Comparison of ENCODE assay signal across 14 cellular contexts in genomic region chr12:106224392-106224706, GRCh38. TPM values are rescaled to one million over a fixed set of nuclear protein-coding genes. Genes with fewer than 3 reads are reported as not detected.
DNase-seq lines count a peak whose midpoint lies in the region; ATAC-seq and TF ChIP-seq lines count a peak whose summit lies in the region.
"Had no signal": no experiment of that assay in that cellular context is flagged by ENCODE, and none has a peak within 500 bp of the region (broad histone marks: within the 10 kb centered on the region; RNA-seq: fewer than 3 reads in every experiment).

No MANE protein-coding gene starts in this region.

- TF ChIP-seq POLR2A in HCT116 (IDR thresholded peaks at IDR 0.05; ENCODE audit: borderline replicate concordance, extremely low read depth, insufficient read depth, insufficient read length) = no peak

- POLR2A ChIA-PET in HCT116 (lab: Charles Lee) = no interaction called here

- RAD21 ChIA-PET in HCT116 (lab: Charles Lee; ENCODE audit: low non-redundant PET in 1 of 2, low total read pairs in 2 of 2, uncharacterized antibody in 2 of 2, unreplicated experiment in 2 of 2) = interaction anchor here in 1 of 2 experiments (0.8 kb wide), 1 partner anchor 803 kb away, joined by 6 read pairs; no protein-coding TSS in a partner anchor

- no peak for TF ChIP-seq RAD21 in HCT116 (IDR thresholded peaks at IDR 0.05; ENCODE audit: low read depth)

- H3K79me2 ChIP-seq in HCT116 (ENCODE audit: insufficient read depth, low read length) = no peaks in the 10 kb centered on the region

- H3K27me3 ChIP-seq in HCT116 (ENCODE audit: insufficient read depth, low read length) (no peaks in the 10 kb centered on the region), RWPE2 (ENCODE audit: insufficient read depth, poor library complexity, severe bottlenecking) (no peaks in the 10 kb centered on the region), neutrophil (peaks cover 6% of the 10 kb centered on the region)
- H3K27me3 ChIP-seq: esophagus squamous epithelium, foreskin keratinocyte, Peyer's patch had no signal

- no peaks in the 10 kb centered on the region for H3K9me3 ChIP-seq in HCT116 (ENCODE audit: control insufficient read depth in 1 of 2, insufficient read depth in 1 of 2, low read depth in 1 of 2, low read length in 2 of 2)
- no peaks in the 10 kb centered on the region for H3K9me3 ChIP-seq in RWPE2 (ENCODE audit: severe bottlenecking)
- H3K9me3 ChIP-seq in neutrophil = no peaks in the 10 kb centered on the region
- H3K9me3 ChIP-seq: esophagus squamous epithelium, Peyer's patch had no signal

- H3K4me1 ChIP-seq in HCT116 (ENCODE audit: control insufficient read depth in 1 of 2, insufficient read depth in 2 of 2, low read length in 2 of 2) = no peaks in the 10 kb centered on the region
- peaks cover 14% of the 10 kb centered on the region for H3K4me1 ChIP-seq in RWPE2 (ENCODE audit: insufficient read depth, poor library complexity, severe bottlenecking)
- H3K4me1 ChIP-seq in neutrophil (ENCODE audit: control insufficient read depth in 1 of 2, insufficient read depth in 1 of 2, low read depth in 1 of 2, low read length in 1 of 2) = peaks cover 36 to 47% of the 10 kb centered on the region in 2 experiments
- H3K4me1 ChIP-seq: Peyer's patch had no signal

- H3K4me3 ChIP-seq in HCT116 (replicated peaks in 1 of 2; ENCODE audit: low read depth in 1 of 2, low read length in 2 of 2) (no peak overlapping the region), RWPE2 (ENCODE audit: severe bottlenecking) (no peak overlapping the region), neutrophil (ENCODE audit: low read depth in 1 of 2, low read length in 1 of 2) (no peak overlapping the region)
- H3K4me3 ChIP-seq: esophagus squamous epithelium, GM23248, Peyer's patch had no signal

- H4K20me1 ChIP-seq in HCT116 (ENCODE audit: insufficient read depth) = no peaks in the 10 kb centered on the region

- CTCF ChIA-PET in HCT116 (lab: Charles Lee) = interaction anchor here (0.6 to 1.3 kb wide), 12 partner anchors 9 to 806 kb away, joined by 3 to 15 read pairs (median 5); partner anchors contain the start of gene POLR3B

- H3K4me2 ChIP-seq in HCT116 (ENCODE audit: low read length) = no peak overlapping the region

- no peak for DNase-seq in HCT116 (ENCODE audit: low read depth, low spot score)
- DNase-seq in RWPE2 (ENCODE audit: low spot score) = no peak
- DNase-seq in DMS79 (lab: John Stamatoyannopoulos, UW) = no peak
- DNase-seq: esophagus squamous epithelium, SIG-M5 had no signal

- intact Hi-C loops in HCT116 (cut with micrococcal nuclease) = loop anchor here (1.0 to 10.0 kb wide), 2 partner anchors 620 to 804 kb away; no protein-coding TSS in a partner anchor

- ATAC-seq in HCT116 (no peak; the same call in 1 of the 2 replicates), RWPE2 (ENCODE audit: low read depth) (no peak), HG03025 (IDR thresholded peaks at IDR 0.05; ENCODE audit: low FRiP score, unreplicated experiment) (no peak), GM18520 (IDR thresholded peaks at IDR 0.05; ENCODE audit: unreplicated experiment) (no peak), GM19023 (IDR thresholded peaks at IDR 0.05; ENCODE audit: unreplicated experiment) (no peak)

- no peak overlapping the region for H3K27ac ChIP-seq in C4-2B
- no peak overlapping the region for H3K27ac ChIP-seq in HCT116 (ENCODE audit: low read depth, low read length)
- H3K27ac ChIP-seq in RWPE2 (ENCODE audit: poor library complexity, severe bottlenecking) = no peak overlapping the region
- H3K27ac ChIP-seq in neutrophil = peak overlapping the region; percentile 17
- H3K27ac ChIP-seq: esophagus squamous epithelium, foreskin keratinocyte, GM23248, HL-60, Peyer's patch had no signal

- H3K36me3 ChIP-seq in HCT116 (ENCODE audit: control insufficient read depth in 1 of 2, insufficient read depth in 2 of 2, low read length in 2 of 2) = no peaks in the 10 kb centered on the region
- no peaks in the 10 kb centered on the region for H3K36me3 ChIP-seq in RWPE2 (ENCODE audit: low read depth)
- H3K36me3 ChIP-seq in neutrophil = no peaks in the 10 kb centered on the region
- H3K36me3 ChIP-seq: esophagus squamous epithelium, Peyer's patch had no signal

- TF ChIP-seq CTCF in C4-2B (conservative IDR thresholded peaks at IDR 0.05) (peak; percentile 45), HCT116 (IDR thresholded peaks at IDR 0.05 in 2 of 3, conservative IDR thresholded peaks at IDR 0.05 in 1 of 3; ENCODE audit: borderline replicate concordance in 1 of 3, insufficient read depth in 1 of 3, low read depth in 2 of 3, low read length in 2 of 3) (no peak), RWPE2 (IDR thresholded peaks at IDR 0.05; ENCODE audit: poor library complexity, severe bottlenecking) (peak; percentile 74), neutrophil (IDR thresholded peaks at IDR 0.05) (no peak)

- H3K9me2 ChIP-seq in HCT116 (ENCODE audit: insufficient read depth) = no peaks in the 10 kb centered on the region; the same call in 1 of the 2 replicates

- H3K9ac ChIP-seq in HCT116 (ENCODE audit: low read length) = no peak overlapping the region
- H3K9ac ChIP-seq: GM23248 had no signal

- H2AFZ ChIP-seq in HCT116 (ENCODE audit: low read depth, low read length, poor library complexity, severe bottlenecking) = peak overlapping the region; percentile 13

- no TSS peak for BruUV-seq in HCT116 (replicated peaks; lab: Mats Ljungman, UMichigan)

TF ChIP-seq in HCT116, 20 proteins besides CTCF, POLR2A, EP300 and RAD21:
- TF ChIP-seq POLR2AphosphoS5 (IDR thresholded peaks at IDR 0.05; ENCODE audit: low read depth, low read length) = no peak
- TF ChIP-seq ATF3 (IDR thresholded peaks at IDR 0.05) = no peak
- no peak for TF ChIP-seq REST (IDR thresholded peaks at IDR 0.05; ENCODE audit: low read depth)
- TF ChIP-seq TCF7L2 (IDR thresholded peaks at IDR 0.05; ENCODE audit: borderline replicate concordance, extremely low read depth, insufficient read depth, insufficient read length) = no peak
- TF ChIP-seq EZH2 (IDR thresholded peaks at IDR 0.05) = no peak
- no peak for TF ChIP-seq EGR1 (IDR thresholded peaks at IDR 0.05; ENCODE audit: low read depth)
- TF ChIP-seq ZFX (IDR thresholded peaks at IDR 0.05) = no peak
- TF ChIP-seq SP1 (IDR thresholded peaks at IDR 0.05; ENCODE audit: low read depth) = no peak
- TF ChIP-seq YY1 (IDR thresholded peaks at IDR 0.05; ENCODE audit: extremely low read depth, insufficient replicate concordance, low read depth, low read length) = no peak
- no peak for TF ChIP-seq ZBTB33 (IDR thresholded peaks at IDR 0.05; ENCODE audit: extremely low read depth, insufficient replicate concordance, low read length)
- TF ChIP-seq ZNF274 (IDR thresholded peaks at IDR 0.05; ENCODE audit: low read depth, low read length) = no peak

RNA-seq across cellular contexts. Expression of gene CKAP4, which starts 23.5 kb away (rescaled TPM):
- 45.9 TPM for total RNA-seq in HCT116 (2021; ENCODE audit: unreplicated experiment)
- 32.4 and 35.4 TPM in 2 replicates for polyA plus RNA-seq in HCT116 (2012)

Comparison
In these comparisons a context has a peak if more than half of its experiments do, and no peak if none do; other contexts are left out.
1. CTCF ChIP-seq: peak in C4-2B (single experiment) and RWPE2 (single experiment); none in HCT116 (0 of 3) and neutrophil (single experiment).